Comparison of ENCODE assay signal across 8 cellular contexts in the genomic region with DNA sequence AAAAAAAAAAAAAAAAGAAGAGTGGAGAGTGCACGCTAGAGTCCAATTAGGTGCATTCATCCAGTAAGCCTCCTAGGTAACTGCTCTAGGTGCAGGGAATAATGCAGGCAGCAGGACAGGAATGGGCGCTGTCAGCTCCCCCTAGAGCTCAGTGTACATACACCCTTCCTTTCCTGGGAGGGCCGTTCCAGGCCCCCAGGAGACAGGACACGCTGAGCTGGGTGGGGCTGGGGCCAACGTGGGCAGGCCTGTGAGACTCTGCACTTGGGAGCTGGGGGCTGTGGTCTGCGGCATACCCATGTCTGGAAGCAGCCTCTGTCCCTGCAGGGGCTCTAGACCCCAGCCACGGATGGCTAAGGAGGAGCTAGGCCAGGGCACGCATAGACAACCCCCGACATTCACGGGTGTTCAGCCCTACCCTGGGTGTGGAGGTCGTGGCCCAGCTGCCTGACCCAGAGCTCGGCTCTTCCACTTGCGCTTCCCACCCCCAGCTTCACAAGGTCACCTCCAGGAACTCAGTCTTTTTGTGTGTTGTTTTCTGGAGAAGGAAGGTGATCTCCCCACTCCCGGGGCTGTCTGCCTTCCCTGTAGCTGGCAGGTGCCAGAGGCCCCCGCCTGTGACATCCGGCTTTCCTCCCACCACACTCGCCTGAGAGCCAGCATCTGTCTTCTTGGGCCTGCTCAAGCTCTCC. TPM values are rescaled to one million over a fixed set of nuclear protein-coding genes. Genes with fewer than 3 reads are reported as not detected.
A peak's percentile ranks its signal among the peaks of the same experiment; 100 is the strongest.
DNase-seq lines count a peak whose midpoint lies in the region; ATAC-seq and TF ChIP-seq lines count a peak whose summit lies in the region.

No MANE protein-coding gene starts in this region.

- peak overlapping the region; percentile 92 for H2AK9ac ChIP-seq in IMR-90 (replicated peaks; ENCODE audit: low read depth, low read length, poor library complexity)

- intact Hi-C loops in IMR-90 (cut with micrococcal nuclease) (no loop called here), gastrocnemius medialis (cut with DNase I; ENCODE audit: low total_unique reads) (loop anchor here (2.0 kb wide), 1 partner anchor 69 kb away; the partner anchor contains the start of genes CHTF18 and RPUSD1)

- H2BK15ac ChIP-seq in IMR-90 (ENCODE audit: low read depth, low read length): no peak overlapping the region

- no peaks in the 10 kb centered on the region for H3K9me1 ChIP-seq in IMR-90 (ENCODE audit: insufficient read depth, low read length)

- no peak overlapping the region for H3K14ac ChIP-seq in IMR-90 (replicated peaks; ENCODE audit: low read depth, low read length)

- WGBS in IMR-90 (ENCODE audit: extremely low coverage in 2 of 2, insufficient read length in 1 of 2), 2 experiments: 10% methylated on average over 2 of the region's 17 CpGs; no CpG with 5 or more reads in 1 of the 2 experiments

- H4K91ac ChIP-seq in IMR-90 (ENCODE audit: insufficient read depth, low read depth, low read length): no peak overlapping the region

- CTCF ChIA-PET in IMR-90 (lab: Yijun Ruan, JAX): interaction anchor here (0.6 kb wide), 1 partner anchor 8 kb away, joined by 3 read pairs; no protein-coding TSS in a partner anchor

- peak overlapping the region; percentile 8; the same call in 1 of the 2 replicates for H4K5ac ChIP-seq in IMR-90 (ENCODE audit: low read depth, low read length)

- peak overlapping the region; percentile 83 for H3K4ac ChIP-seq in IMR-90 (ENCODE audit: low read depth, low read length)

- peak overlapping the region; percentile 25 for H2AK5ac ChIP-seq in IMR-90 (ENCODE audit: low read depth, low read length)

- H3K4me1 ChIP-seq in IMR-90 (ENCODE audit: control insufficient read depth, insufficient read depth, low read length) (peaks cover 17% of the 10 kb centered on the region), gastrocnemius medialis (peaks cover 21 to 35% of the 10 kb centered on the region in 2 donors)

- TF ChIP-seq POLR2A in IMR-90 (IDR thresholded peaks at IDR 0.05; ENCODE audit: low read depth, low read length) (no peak), gastrocnemius medialis (IDR thresholded peaks at IDR 0.05) (no peak)

- peak; percentile 37 for TF ChIP-seq CTCF in GM10266 (IDR thresholded peaks at IDR 0.05; ENCODE audit: control insufficient read depth, insufficient read depth, low read depth, missing control alignments)
- TF ChIP-seq CTCF in IMR-90 (conservative IDR thresholded peaks at IDR 0.05; ENCODE audit: low read depth, low read length): peak; percentile 23
- peak; percentile 39 for TF ChIP-seq CTCF in VCaP (conservative IDR thresholded peaks at IDR 0.05)
- TF ChIP-seq CTCF in foreskin fibroblast (IDR thresholded peaks at IDR 0.05; ENCODE audit: low read depth, low read length): no peak
- no peak for TF ChIP-seq CTCF in gastrocnemius medialis (IDR thresholded peaks at IDR 0.05 in 4 of 5, conservative IDR thresholded peaks at IDR 0.05 in 1 of 5)

- ATAC-seq in IMR-90 (ENCODE audit: low read depth) (no peak), gastrocnemius medialis (no peak), HG02798 (IDR thresholded peaks at IDR 0.05; ENCODE audit: poor library complexity, unreplicated experiment) (no peak)

- H4K20me1 ChIP-seq in IMR-90 (ENCODE audit: insufficient read depth, low read length): peaks cover 7% of the 10 kb centered on the region

- H3K79me1 ChIP-seq in IMR-90 (ENCODE audit: low read depth in 1 of 2, low read length in 2 of 2): peaks cover 13 to 23% of the 10 kb centered on the region in 2 experiments

- no peak overlapping the region for H3K56ac ChIP-seq in IMR-90 (ENCODE audit: extremely low read depth, insufficient read depth, low read length)

- dilution Hi-C loops in IMR-90 (cut with HindIII; ENCODE audit: low sequenced_read_pairs, unreplicated experiment): no loop called here

- no peak for TF ChIP-seq RAD21 in IMR-90 (IDR thresholded peaks at IDR 0.05; ENCODE audit: low read length)

- peak overlapping the region; percentile 16 for H3K27ac ChIP-seq in IMR-90 (ENCODE audit: insufficient read depth, low read length)
- H3K27ac ChIP-seq in VCaP: peak overlapping the region; percentile 93
- H3K27ac ChIP-seq in gastrocnemius medialis: peak overlapping the region; percentile 86 to 95 (median 90)

- no peak overlapping the region for H2BK20ac ChIP-seq in IMR-90 (ENCODE audit: low read depth, low read length)

- peaks cover 1% of the 10 kb centered on the region; the same call in 1 of the 2 replicates for H3K36me3 ChIP-seq in IMR-90 (ENCODE audit: control insufficient read depth, insufficient read depth, low read length)
- no peaks in the 10 kb centered on the region for H3K36me3 ChIP-seq in gastrocnemius medialis

- in situ Hi-C loops in ACHN (cut with HindIII; ENCODE audit: low pct_ligation_motif_present, low pct_unique_long_range_greater_than_20kb, low sequenced_read_pairs): no loop called here
- in situ Hi-C loops in IMR-90 (cut with MboI; ENCODE audit: low sequenced_read_pairs): loop anchor here (25.0 kb wide), 1 partner anchor 342 kb away; the partner anchor contains the start of gene SSTR5
- in situ Hi-C loops in gastrocnemius medialis (cut with MboI; ENCODE audit: low sequenced_read_pairs in 4 of 4): no loop called here

- H2BK120ac ChIP-seq in IMR-90 (ENCODE audit: low read depth, low read length): no peak overlapping the region

- no peaks in the 10 kb centered on the region for H3K9me3 ChIP-seq in IMR-90 (ENCODE audit: control insufficient read depth, insufficient read depth, low read length)
- H3K9me3 ChIP-seq in gastrocnemius medialis: no peaks in the 10 kb centered on the region

- H3K4me3 ChIP-seq in IMR-90 (ENCODE audit: insufficient read depth, low read depth, low read length): peak overlapping the region; percentile 98
- H3K4me3 ChIP-seq in foreskin fibroblast (ENCODE audit: low read depth in 1 of 2, low read length in 2 of 2): peak overlapping the region; percentile 73 to 84
- peak overlapping the region; percentile 76 to 99 (median 83) for H3K4me3 ChIP-seq in gastrocnemius medialis

- POLR2A ChIA-PET in IMR-90 (lab: Charles Lee; ENCODE audit: unreplicated experiment): interaction anchor here (0.5 kb wide), 1 partner anchor 11 kb away, joined by 4 read pairs; no protein-coding TSS in a partner anchor

- BruUV-seq in IMR-90 (replicated peaks; lab: Mats Ljungman, UMichigan): no TSS peak

- DNase-seq in ACHN (peak; percentile 72), GM10266 (ENCODE audit: extremely low spot score) (no peak), IMR-90 (no peak), foreskin fibroblast (peak in 1 of 2 donors; percentile 35), gastrocnemius medialis (no peak), midbrain (lab: John Stamatoyannopoulos, UW) (no peak)

- H3K9ac ChIP-seq in IMR-90 (ENCODE audit: low read depth, low read length): peak overlapping the region; percentile 79; the same call in 1 of the 2 replicates

- H4K8ac ChIP-seq in IMR-90 (ENCODE audit: low read depth in 2 of 2, low read length in 2 of 2): peak overlapping the region in 1 of 2 experiments; percentile 94; a peak in 2 of 4 replicates

- no peak overlapping the region for H3K18ac ChIP-seq in IMR-90 (ENCODE audit: low read depth, low read length)

- no peaks in the 10 kb centered on the region for H3K27me3 ChIP-seq in IMR-90 (ENCODE audit: control insufficient read depth, insufficient read depth, low read length)
- peaks cover 0 to 1% (median 0%) of the 10 kb centered on the region in 3 donors for H3K27me3 ChIP-seq in gastrocnemius medialis

- H3K4me2 ChIP-seq in IMR-90 (ENCODE audit: low read depth, low read length): peak overlapping the region; percentile 68

- H3K23ac ChIP-seq in IMR-90 (ENCODE audit: low read depth, low read length): peak overlapping the region; percentile 28; the same call in 1 of the 2 replicates

- H2BK5ac ChIP-seq in IMR-90 (ENCODE audit: low read depth, low read length, poor library complexity, severe bottlenecking): peak overlapping the region; percentile 93

- H2AFZ ChIP-seq in IMR-90 (replicated peaks; ENCODE audit: low read length, poor library complexity): peak overlapping the region; percentile 96

TF ChIP-seq in IMR-90, 13 proteins besides CTCF, POLR2A, EP300 and RAD21:
- TF ChIP-seq MAZ (IDR thresholded peaks at IDR 0.05; ENCODE audit: borderline replicate concordance, low read depth, low read length) (no peak), FOS (IDR thresholded peaks at IDR 0.05; ENCODE audit: low read depth, low read length) (no peak), RCOR1 (IDR thresholded peaks at IDR 0.05; ENCODE audit: insufficient replicate concordance, low read length) (peak; percentile 18), MAFK (IDR thresholded peaks at IDR 0.05; ENCODE audit: low read depth, low read length) (no peak)

RNA-seq across cellular contexts. Expression of gene ANTKMT, which starts 1.0 kb away (rescaled TPM):
- total RNA-seq in IMR-90 (2012; rRNA removed) (7.3 and 7.5 TPM in 2 replicates), gastrocnemius medialis (10 to 100 TPM; 20.9 to 84.0 (median 38.7) TPM)
- 16.2 and 25.7 TPM in 2 replicates for polyA plus RNA-seq in IMR-90 (2012; rRNA removed)
- polyA plus RNA-seq in IMR-90 (2012; cell fraction: cytosol; rRNA removed): 62.9 and 94.1 TPM in 2 replicates
- polyA plus RNA-seq in IMR-90 (2012; cell fraction: nucleus; rRNA removed; ENCODE audit: low replicate concordance): 58.1 and 200 TPM in 2 replicates

RNA-seq across cellular contexts. Expression of gene METRN, which starts 5.0 kb away (rescaled TPM):
- total RNA-seq in IMR-90 (2012; rRNA removed) (6.1 and 8.6 TPM in 2 replicates), gastrocnemius medialis (10 to 100 TPM; 24.4 to 42.1 (median 33.3) TPM)
- polyA plus RNA-seq in IMR-90 (2012; rRNA removed): 48.2 and 91.1 TPM in 2 replicates
- 17.8 and 53.0 TPM in 2 replicates for polyA plus RNA-seq in IMR-90 (2012; cell fraction: cytosol; rRNA removed)
- polyA plus RNA-seq in IMR-90 (2012; cell fraction: nucleus; rRNA removed; ENCODE audit: low replicate concordance): 15.9 and 43.0 TPM in 2 replicates

RNA-seq across cellular contexts. Expression of gene CCDC78, which starts 6.3 kb away (rescaled TPM):
- total RNA-seq in IMR-90 (2012; rRNA removed) (0.54 and 0.56 TPM in 2 replicates), gastrocnemius medialis (not detected)
- polyA plus RNA-seq in IMR-90 (2012; rRNA removed): 4.6 and 5.5 TPM in 2 replicates
- 0.21 and 1.0 TPM in 2 replicates for polyA plus RNA-seq in IMR-90 (2012; cell fraction: cytosol; rRNA removed)
- polyA plus RNA-seq in IMR-90 (2012; cell fraction: nucleus; rRNA removed; ENCODE audit: low replicate concordance): 31.9 and 80.5 TPM in 2 replicates

RNA-seq across cellular contexts. Expression of gene HAGHL, which starts 6.9 kb away (rescaled TPM):
- 3.0 and 3.1 TPM in 2 replicates for total RNA-seq in IMR-90 (2012; rRNA removed)
- 12.5 and 17.5 TPM in 2 replicates for polyA plus RNA-seq in IMR-90 (2012; rRNA removed)
- 12.2 and 17.9 TPM in 2 replicates for polyA plus RNA-seq in IMR-90 (2012; cell fraction: cytosol; rRNA removed)
- polyA plus RNA-seq in IMR-90 (2012; cell fraction: nucleus; rRNA removed; ENCODE audit: low replicate concordance): 69.8 and 233 TPM in 2 replicates
- under 1 TPM in 2 of 4 donors, not detected in 2; 0.27 to 0.42 TPM for total RNA-seq in gastrocnemius medialis

RNA-seq across cellular contexts. Expression of gene FBXL16, which starts 14.4 kb away (rescaled TPM):
- 0.18 and 0.56 TPM in 2 replicates for total RNA-seq in IMR-90 (2012; rRNA removed)
- 2.2 and 3.0 TPM in 2 replicates for polyA plus RNA-seq in IMR-90 (2012; rRNA removed)
- polyA plus RNA-seq in IMR-90 (2012; cell fraction: cytosol; rRNA removed): 0.88 and 2.6 TPM in 2 replicates
- 1.6 and 4.8 TPM in 2 replicates for polyA plus RNA-seq in IMR-90 (2012; cell fraction: nucleus; rRNA removed; ENCODE audit: low replicate concordance)
- not detected for total RNA-seq in gastrocnemius medialis

Comparison
In these comparisons a context has a peak if more than half of its experiments do, and no peak if none do; other contexts are left out.
1. CTCF ChIP-seq: peak in GM10266 (single experiment), IMR-90 (single experiment) and VCaP (single experiment); none in foreskin fibroblast (single experiment) and gastrocnemius medialis (0 of 5).
2. H3K27ac ChIP-seq: peak in every context shown above with its lines; median percentile 93 in VCaP; 90 in gastrocnemius medialis; 16 in IMR-90.
3. Peak in every context shown above with its lines, with median percentiles within 50 percentile points of each other: H3K4me3 ChIP-seq.